Comparison of ENCODE assay signal across 8 cellular contexts in the genomic region with DNA sequence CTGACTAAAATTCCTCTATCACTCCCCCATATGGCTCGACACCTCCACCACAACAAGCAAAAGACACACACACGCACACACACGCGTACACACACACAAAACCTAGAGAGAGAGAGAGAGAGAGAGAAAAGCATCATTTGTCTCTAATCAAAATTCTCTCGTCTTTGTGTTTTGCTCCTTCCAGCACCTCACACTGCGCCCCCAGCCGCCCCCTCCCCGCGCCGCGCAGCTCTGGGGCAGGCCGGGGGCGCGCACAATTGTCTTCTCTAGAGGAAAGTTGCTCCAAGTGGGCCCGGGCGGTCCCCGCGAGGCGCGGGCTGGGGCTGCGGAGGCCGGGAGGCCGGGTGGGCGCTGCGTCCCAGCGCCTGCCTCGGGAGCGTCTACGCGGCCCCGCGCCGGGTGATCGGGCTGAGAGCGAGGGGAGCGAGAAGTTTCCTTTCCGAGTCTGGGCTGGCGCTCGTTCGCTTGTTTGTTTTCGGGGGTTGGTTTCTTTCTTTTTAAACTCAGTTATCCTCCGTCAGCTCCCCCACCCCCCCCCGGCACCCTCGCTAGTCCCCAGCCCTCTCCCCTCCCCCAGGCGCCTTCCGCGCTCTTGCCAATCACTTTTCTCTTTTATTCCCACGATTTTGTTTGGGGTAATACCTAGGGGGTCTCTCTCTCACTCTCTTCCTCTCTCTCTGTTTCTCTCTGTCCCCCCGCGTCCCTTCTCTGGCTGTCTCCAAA. TPM values are rescaled to one million over a fixed set of nuclear protein-coding genes. Genes with fewer than 3 reads are reported as not detected.
DNase-seq lines count a peak whose midpoint lies in the region; ATAC-seq and TF ChIP-seq lines count a peak whose summit lies in the region.

No MANE protein-coding gene starts in this region.

- H3K9ac ChIP-seq in parathyroid adenoma, result no peak overlapping the region

- H3K4me3 Mint-ChIP-seq in CD14-positive monocyte (peak overlapping the region; percentile 97 to 99), Caco-2 (ENCODE audit: unreplicated experiment) (no peak overlapping the region)
- H3K4me3 Mint-ChIP-seq in activated T-cell treated with anti-CD3 and anti-CD28 coated beads, Interleukin-2, amount 50 U/mL, for 72 hours, result peak overlapping the region; percentile 83 to 89

- H3K4me2 ChIP-seq in parathyroid adenoma (ENCODE audit: low read length), result peak overlapping the region; percentile 10

- peaks cover 0 to 8% (median 2%) of the 10 kb centered on the region in 7 donors for H3K9me3 Mint-ChIP-seq in CD14-positive monocyte
- no peaks in the 10 kb centered on the region for H3K9me3 Mint-ChIP-seq in activated T-cell treated with anti-CD3 and anti-CD28 coated beads, Interleukin-2, amount 50 U/mL, for 72 hours
- no peaks in the 10 kb centered on the region for H3K9me3 Mint-ChIP-seq in Caco-2 (ENCODE audit: unreplicated experiment)

- peak overlapping the region; percentile 42 for H3K4me3 ChIP-seq in parathyroid adenoma (ENCODE audit: low read depth, low read length)
- no peak overlapping the region for H3K4me3 ChIP-seq in Caco-2 (ENCODE audit: low read depth, low read length)

- POLR2A ChIA-PET in Caco-2 (lab: Charles Lee), result no interaction called here

- H3K27me3 Mint-ChIP-seq in CD14-positive monocyte (ENCODE audit: low read depth in 3 of 3) (no peaks in the 10 kb centered on the region), Caco-2 (ENCODE audit: insufficient read depth, unreplicated experiment) (peaks cover 25% of the 10 kb centered on the region)
- H3K27me3 Mint-ChIP-seq in activated T-cell treated with anti-CD3 and anti-CD28 coated beads, Interleukin-2, amount 50 U/mL, for 72 hours (ENCODE audit: low read depth), result peaks cover 45% of the 10 kb centered on the region

- peak; percentile 29 to 35 for ATAC-seq in activated T-cell treated with anti-CD3 and anti-CD28 coated beads, Interleukin-2, amount 50 U/mL, for 72 hours (replicated peaks in 1 of 2)
- no peak for ATAC-seq in HG03108 (IDR thresholded peaks at IDR 0.05; ENCODE audit: unreplicated experiment)

- H3K27ac Mint-ChIP-seq in CD14-positive monocyte, result peak overlapping the region in 6 of 7 donors; percentile 97 to 100 (median 98)
- peak overlapping the region; percentile 95 for H3K27ac Mint-ChIP-seq in activated T-cell treated with anti-CD3 and anti-CD28 coated beads, Interleukin-2, amount 50 U/mL, for 72 hours
- H3K27ac Mint-ChIP-seq in Caco-2 (ENCODE audit: unreplicated experiment), result no peak overlapping the region

- H3K36me3 ChIP-seq in parathyroid adenoma (ENCODE audit: control insufficient read depth, insufficient read depth, low read length) (no peaks in the 10 kb centered on the region), Caco-2 (ENCODE audit: control insufficient read depth, insufficient read depth, low read length) (no peaks in the 10 kb centered on the region)

- TF ChIP-seq CTCF in CD14-positive monocyte (IDR thresholded peaks at IDR 0.05), result no peak
- TF ChIP-seq CTCF in parathyroid adenoma (IDR thresholded peaks at IDR 0.05), result no peak
- TF ChIP-seq CTCF in Caco-2 (IDR thresholded peaks at IDR 0.05; ENCODE audit: insufficient read depth in 1 of 2, low read depth in 1 of 2, low read length in 1 of 2, severe bottlenecking in 1 of 2, unreplicated experiment in 1 of 2), result no peak

- DNase-seq in CD14-positive monocyte (ENCODE audit: low spot score) (no peak), LHCN-M2 (ENCODE audit: low read depth) (peak; percentile 65), head of caudate nucleus (peak in 29 of 42 donors; percentile 27 to 83 (median 56)), Caco-2 (no peak), NCI-H1436 treated with DMSO at 0.1 percent for 48 hours (lab: John Stamatoyannopoulos, UW) (no peak)
- DNase-seq in activated T-cell treated with anti-CD3 and anti-CD28 coated beads, Interleukin-2, amount 50 U/mL, for 72 hours, result peak; percentile 53 to 62

- H3K36me3 Mint-ChIP-seq in CD14-positive monocyte, result peaks cover 58 to 59% of the 10 kb centered on the region in 2 donors
- peaks cover 2 to 12% of the 10 kb centered on the region in 2 donors for H3K36me3 Mint-ChIP-seq in activated T-cell treated with anti-CD3 and anti-CD28 coated beads, Interleukin-2, amount 50 U/mL, for 72 hours (ENCODE audit: insufficient read depth in 2 of 2)
- H3K36me3 Mint-ChIP-seq in Caco-2 (ENCODE audit: insufficient read depth, unreplicated experiment), result no peaks in the 10 kb centered on the region

- no peaks in the 10 kb centered on the region for H3K79me2 ChIP-seq in parathyroid adenoma

- peak overlapping the region; percentile 53 for H3K27ac ChIP-seq in parathyroid adenoma

- H3K9me3 ChIP-seq in parathyroid adenoma (ENCODE audit: control insufficient read depth, low read length) (no peaks in the 10 kb centered on the region), Caco-2 (no peaks in the 10 kb centered on the region)

- CTCF ChIA-PET in Caco-2 (lab: Charles Lee), result no interaction called here

- peaks cover 41% of the 10 kb centered on the region for H3K4me1 Mint-ChIP-seq in CD14-positive monocyte
- H3K4me1 Mint-ChIP-seq in activated T-cell treated with anti-CD3 and anti-CD28 coated beads, Interleukin-2, amount 50 U/mL, for 72 hours (ENCODE audit: low read depth), result peaks cover 25% of the 10 kb centered on the region
- peaks cover under 1% of the 10 kb centered on the region for H3K4me1 Mint-ChIP-seq in Caco-2 (ENCODE audit: low read depth, unreplicated experiment)

- H3K27me3 ChIP-seq in parathyroid adenoma (ENCODE audit: control insufficient read depth, insufficient read depth, low read length) (peaks cover 15% of the 10 kb centered on the region), Caco-2 (replicated peaks; ENCODE audit: control insufficient read depth, insufficient read depth, low read length) (peaks cover 3% of the 10 kb centered on the region; the same call in 1 of the 2 replicates)

- H2AFZ ChIP-seq in parathyroid adenoma, result no peak overlapping the region

- H3K4me1 ChIP-seq in parathyroid adenoma, result no peaks in the 10 kb centered on the region
- no peaks in the 10 kb centered on the region for H3K4me1 ChIP-seq in Caco-2

- intact Hi-C loops in CD14-positive monocyte (cut with micrococcal nuclease), result loop anchor here (2.0 to 5.0 kb wide), 2 partner anchors 185 to 186 kb away; no protein-coding TSS in a partner anchor
- intact Hi-C loops in head of caudate nucleus (cut with DNase I), result loop anchor here (5.0 kb wide), 1 partner anchor 89 kb away; no protein-coding TSS in a partner anchor
- intact Hi-C loops in Caco-2 (cut with micrococcal nuclease; ENCODE audit: unreplicated experiment), result no loop called here

- BruUV-seq in Caco-2 (replicated peaks; lab: Mats Ljungman, UMichigan), result no TSS peak

RNA-seq across cellular contexts. Expression of a gene that starts 4.1 kb away (rescaled TPM):
- polyA plus RNA-seq in CD14-positive monocyte, result 10 to 100 TPM; 76.8 to 93.8 TPM
- 52.9 and 56.7 TPM in 2 replicates for total RNA-seq in LHCN-M2 (2014; rRNA removed)
- polyA plus RNA-seq in LHCN-M2 (2012), result 27.1 TPM
- 10 to 100 TPM; 22.5 to 58.2 TPM for total RNA-seq in activated T-cell treated with anti-CD3 and anti-CD28 coated beads, Interleukin-2, amount 50 U/mL, for 72 hours
- total RNA-seq in Caco-2 (2022), result not detected in 2 replicates

Comparison
In these comparisons a context has a peak if more than half of its experiments do, and no peak if none do; other contexts are left out.
1. DNase-seq: peak in LHCN-M2 (single experiment), activated T-cell treated with anti-CD3 and anti-CD28 coated beads, Interleukin-2, amount 50 U/mL, for 72 hours (2 of 2) and head of caudate nucleus (29 of 42); none in CD14-positive monocyte (single experiment), Caco-2 (0 of 2) and NCI-H1436 treated with DMSO at 0.1 percent for 48 hours (single experiment).
2. RNA of a gene that starts 4.1 kb away (total RNA-seq): 22.5 to 58.2 TPM in activated T-cell treated with anti-CD3 and anti-CD28 coated beads, Interleukin-2, amount 50 U/mL, for 72 hours and 52.9 to 56.7 TPM in LHCN-M2; not detected in Caco-2; every median in the first group is over 10 times any median in the second.